Comparison of ENCODE assay signal across 1 cellular context in genomic region chr11:120335928-120336640, GRCh38.
TF ChIP-seq lines count a peak whose summit lies in the region.

ARHGEF12 (plus strand) TSS chr11:120336413; CDS start chr11:120337244, 831 bp downstream.

TF ChIP-seq in H1, 55 proteins besides CTCF, POLR2A, EP300 and RAD21:
- TF ChIP-seq ZNF274 (IDR thresholded peaks at IDR 0.05; ENCODE audit: borderline replicate concordance, extremely low read depth, low read length) = no peak
- TF ChIP-seq SIN3A (conservative IDR thresholded peaks at IDR 0.05 in 1 of 2, IDR thresholded peaks at IDR 0.05 in 1 of 2; ENCODE audit: low read depth in 1 of 2, low read length in 2 of 2) = peak; percentile 54 to 90; a peak in 2 of 4 replicates
- peak; percentile 81; the same call in 1 of the 2 replicates for TF ChIP-seq GABPA (IDR thresholded peaks at IDR 0.05; ENCODE audit: borderline replicate concordance, insufficient read depth, low read length)
- no peak for TF ChIP-seq CBX5 (IDR thresholded peaks at IDR 0.05; ENCODE audit: low read depth, low read length)
- TF ChIP-seq EGR1 (IDR thresholded peaks at IDR 0.05; ENCODE audit: borderline replicate concordance, low read depth, low read length) = peak; percentile 84
- no peak for TF ChIP-seq BRCA1 (IDR thresholded peaks at IDR 0.05; ENCODE audit: low read depth, low read length)
- TF ChIP-seq TAF7 (optimal IDR thresholded peaks at IDR 0.05; ENCODE audit: borderline replicate concordance, low read depth, low read length) = no peak
- 0 out of 2 replicates have a peak, but pooled peaks have one; percentile 54 for TF ChIP-seq SP1 (IDR thresholded peaks at IDR 0.05; ENCODE audit: low read depth, low read length)
- 0 out of 2 replicates have a peak, but pooled peaks have one; percentile 64 for TF ChIP-seq TCF12 (IDR thresholded peaks at IDR 0.05; ENCODE audit: low read depth, low read length)
- TF ChIP-seq GTF2F1 (IDR thresholded peaks at IDR 0.05; ENCODE audit: borderline replicate concordance, low read depth, low read length) = no peak
- TF ChIP-seq E2F6 (IDR thresholded peaks at IDR 0.05) = no peak
- peak; percentile 76 for TF ChIP-seq KDM4A (IDR thresholded peaks at IDR 0.05; ENCODE audit: low read depth, low read length, severe bottlenecking)
- no peak for TF ChIP-seq NRF1 (IDR thresholded peaks at IDR 0.05; ENCODE audit: low read depth, low read length)
- peak; percentile 70; the same call in 1 of the 2 replicates for TF ChIP-seq PHF8 (conservative IDR thresholded peaks at IDR 0.05; ENCODE audit: low read depth, low read length)
- no peak for TF ChIP-seq MAFK (IDR thresholded peaks at IDR 0.05; ENCODE audit: low read depth, low read length)
- no peak for TF ChIP-seq HDAC6 (IDR thresholded peaks at IDR 0.05; ENCODE audit: low read depth, low read length)
- 0 out of 2 replicates have a peak, but pooled peaks have one; percentile 22 for TF ChIP-seq TEAD4 (IDR thresholded peaks at IDR 0.05; ENCODE audit: low read depth, low read length)
- peak; percentile 55; the same call in 1 of the 2 replicates for TF ChIP-seq CREB1 (IDR thresholded peaks at IDR 0.05)
- TF ChIP-seq SAP30 (IDR thresholded peaks at IDR 0.05; ENCODE audit: insufficient read depth, insufficient replicate concordance, low read length) = no peak
- peak; percentile 65 for TF ChIP-seq TAF1 (IDR thresholded peaks at IDR 0.05; ENCODE audit: low read depth, low read length)
- peak; percentile 72 for TF ChIP-seq RBBP5 (IDR thresholded peaks at IDR 0.05; ENCODE audit: borderline replicate concordance, low read depth, low read length)
- no peak for TF ChIP-seq USF2 (IDR thresholded peaks at IDR 0.05; ENCODE audit: low read length)
- peak; percentile 64 for TF ChIP-seq TBP (IDR thresholded peaks at IDR 0.05; ENCODE audit: low read depth, low read length)
- TF ChIP-seq, protein P1, sequence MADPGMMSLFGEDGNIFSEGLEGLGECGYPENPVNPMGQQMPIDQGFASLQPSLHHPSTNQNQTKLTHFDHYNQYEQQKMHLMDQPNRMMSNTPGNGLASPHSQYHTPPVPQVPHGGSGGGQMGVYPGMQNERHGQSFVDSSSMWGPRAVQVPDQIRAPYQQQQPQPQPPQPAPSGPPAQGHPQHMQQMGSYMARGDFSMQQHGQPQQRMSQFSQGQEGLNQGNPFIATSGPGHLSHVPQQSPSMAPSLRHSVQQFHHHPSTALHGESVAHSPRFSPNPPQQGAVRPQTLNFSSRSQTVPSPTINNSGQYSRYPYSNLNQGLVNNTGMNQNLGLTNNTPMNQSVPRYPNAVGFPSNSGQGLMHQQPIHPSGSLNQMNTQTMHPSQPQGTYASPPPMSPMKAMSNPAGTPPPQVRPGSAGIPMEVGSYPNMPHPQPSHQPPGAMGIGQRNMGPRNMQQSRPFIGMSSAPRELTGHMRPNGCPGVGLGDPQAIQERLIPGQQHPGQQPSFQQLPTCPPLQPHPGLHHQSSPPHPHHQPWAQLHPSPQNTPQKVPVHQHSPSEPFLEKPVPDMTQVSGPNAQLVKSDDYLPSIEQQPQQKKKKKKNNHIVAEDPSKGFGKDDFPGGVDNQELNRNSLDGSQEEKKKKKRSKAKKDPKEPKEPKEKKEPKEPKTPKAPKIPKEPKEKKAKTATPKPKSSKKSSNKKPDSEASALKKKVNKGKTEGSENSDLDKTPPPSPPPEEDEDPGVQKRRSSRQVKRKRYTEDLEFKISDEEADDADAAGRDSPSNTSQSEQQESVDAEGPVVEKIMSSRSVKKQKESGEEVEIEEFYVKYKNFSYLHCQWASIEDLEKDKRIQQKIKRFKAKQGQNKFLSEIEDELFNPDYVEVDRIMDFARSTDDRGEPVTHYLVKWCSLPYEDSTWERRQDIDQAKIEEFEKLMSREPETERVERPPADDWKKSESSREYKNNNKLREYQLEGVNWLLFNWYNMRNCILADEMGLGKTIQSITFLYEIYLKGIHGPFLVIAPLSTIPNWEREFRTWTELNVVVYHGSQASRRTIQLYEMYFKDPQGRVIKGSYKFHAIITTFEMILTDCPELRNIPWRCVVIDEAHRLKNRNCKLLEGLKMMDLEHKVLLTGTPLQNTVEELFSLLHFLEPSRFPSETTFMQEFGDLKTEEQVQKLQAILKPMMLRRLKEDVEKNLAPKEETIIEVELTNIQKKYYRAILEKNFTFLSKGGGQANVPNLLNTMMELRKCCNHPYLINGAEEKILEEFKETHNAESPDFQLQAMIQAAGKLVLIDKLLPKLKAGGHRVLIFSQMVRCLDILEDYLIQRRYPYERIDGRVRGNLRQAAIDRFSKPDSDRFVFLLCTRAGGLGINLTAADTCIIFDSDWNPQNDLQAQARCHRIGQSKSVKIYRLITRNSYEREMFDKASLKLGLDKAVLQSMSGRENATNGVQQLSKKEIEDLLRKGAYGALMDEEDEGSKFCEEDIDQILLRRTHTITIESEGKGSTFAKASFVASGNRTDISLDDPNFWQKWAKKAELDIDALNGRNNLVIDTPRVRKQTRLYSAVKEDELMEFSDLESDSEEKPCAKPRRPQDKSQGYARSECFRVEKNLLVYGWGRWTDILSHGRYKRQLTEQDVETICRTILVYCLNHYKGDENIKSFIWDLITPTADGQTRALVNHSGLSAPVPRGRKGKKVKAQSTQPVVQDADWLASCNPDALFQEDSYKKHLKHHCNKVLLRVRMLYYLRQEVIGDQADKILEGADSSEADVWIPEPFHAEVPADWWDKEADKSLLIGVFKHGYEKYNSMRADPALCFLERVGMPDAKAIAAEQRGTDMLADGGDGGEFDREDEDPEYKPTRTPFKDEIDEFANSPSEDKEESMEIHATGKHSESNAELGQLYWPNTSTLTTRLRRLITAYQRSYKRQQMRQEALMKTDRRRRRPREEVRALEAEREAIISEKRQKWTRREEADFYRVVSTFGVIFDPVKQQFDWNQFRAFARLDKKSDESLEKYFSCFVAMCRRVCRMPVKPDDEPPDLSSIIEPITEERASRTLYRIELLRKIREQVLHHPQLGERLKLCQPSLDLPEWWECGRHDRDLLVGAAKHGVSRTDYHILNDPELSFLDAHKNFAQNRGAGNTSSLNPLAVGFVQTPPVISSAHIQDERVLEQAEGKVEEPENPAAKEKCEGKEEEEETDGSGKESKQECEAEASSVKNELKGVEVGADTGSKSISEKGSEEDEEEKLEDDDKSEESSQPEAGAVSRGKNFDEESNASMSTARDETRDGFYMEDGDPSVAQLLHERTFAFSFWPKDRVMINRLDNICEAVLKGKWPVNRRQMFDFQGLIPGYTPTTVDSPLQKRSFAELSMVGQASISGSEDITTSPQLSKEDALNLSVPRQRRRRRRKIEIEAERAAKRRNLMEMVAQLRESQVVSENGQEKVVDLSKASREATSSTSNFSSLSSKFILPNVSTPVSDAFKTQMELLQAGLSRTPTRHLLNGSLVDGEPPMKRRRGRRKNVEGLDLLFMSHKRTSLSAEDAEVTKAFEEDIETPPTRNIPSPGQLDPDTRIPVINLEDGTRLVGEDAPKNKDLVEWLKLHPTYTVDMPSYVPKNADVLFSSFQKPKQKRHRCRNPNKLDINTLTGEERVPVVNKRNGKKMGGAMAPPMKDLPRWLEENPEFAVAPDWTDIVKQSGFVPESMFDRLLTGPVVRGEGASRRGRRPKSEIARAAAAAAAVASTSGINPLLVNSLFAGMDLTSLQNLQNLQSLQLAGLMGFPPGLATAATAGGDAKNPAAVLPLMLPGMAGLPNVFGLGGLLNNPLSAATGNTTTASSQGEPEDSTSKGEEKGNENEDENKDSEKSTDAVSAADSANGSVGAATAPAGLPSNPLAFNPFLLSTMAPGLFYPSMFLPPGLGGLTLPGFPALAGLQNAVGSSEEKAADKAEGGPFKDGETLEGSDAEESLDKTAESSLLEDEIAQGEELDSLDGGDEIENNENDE (IDR thresholded peaks at IDR 0.05; ENCODE audit: insufficient replicate concordance, low read length) = no peak
- no peak for TF ChIP-seq ATF2 (IDR thresholded peaks at IDR 0.05; ENCODE audit: low read length)
- no peak for TF ChIP-seq HDAC2 (IDR thresholded peaks at IDR 0.05; ENCODE audit: borderline replicate concordance in 1 of 2, low read depth in 2 of 2, low read length in 2 of 2)
- TF ChIP-seq RXRA (IDR thresholded peaks at IDR 0.05; ENCODE audit: insufficient read depth, low read depth, low read length) = no peak
- no peak for TF ChIP-seq BACH1 (IDR thresholded peaks at IDR 0.05; ENCODE audit: low read length)
- no peak for TF ChIP-seq POLR2AphosphoS5 (IDR thresholded peaks at IDR 0.05; ENCODE audit: low read depth, low read length)
- peak; percentile 97 for TF ChIP-seq CHD2 (IDR thresholded peaks at IDR 0.05; ENCODE audit: low read length)
- TF ChIP-seq BCL11A (IDR thresholded peaks at IDR 0.05; ENCODE audit: low read depth in 2 of 2, low read length in 2 of 2) = peak in 1 of 2 experiments; percentile 27
- no peak for TF ChIP-seq SP2 (IDR thresholded peaks at IDR 0.05; ENCODE audit: low read length)
- TF ChIP-seq, protein P2, sequence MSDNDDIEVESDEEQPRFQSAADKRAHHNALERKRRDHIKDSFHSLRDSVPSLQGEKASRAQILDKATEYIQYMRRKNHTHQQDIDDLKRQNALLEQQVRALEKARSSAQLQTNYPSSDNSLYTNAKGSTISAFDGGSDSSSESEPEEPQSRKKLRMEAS (IDR thresholded peaks at IDR 0.05) = peak; percentile 36; the same call in 1 of the 2 replicates
- TF ChIP-seq CBX8 (IDR thresholded peaks at IDR 0.05; ENCODE audit: borderline replicate concordance, low read depth, low read length) = no peak
- peak; percentile 64; the same call in 1 of the 2 replicates for TF ChIP-seq JUND (IDR thresholded peaks at IDR 0.05; ENCODE audit: low read length)
- TF ChIP-seq RNF2 (IDR thresholded peaks at IDR 0.05; ENCODE audit: borderline replicate concordance, low read depth, low read length, missing control alignments, poor library complexity, severe bottlenecking) = no peak
- TF ChIP-seq FOSL1 (IDR thresholded peaks at IDR 0.05; ENCODE audit: insufficient read depth, low read depth, low read length) = no peak
- TF ChIP-seq RFX5 (IDR thresholded peaks at IDR 0.05; ENCODE audit: borderline replicate concordance, low read depth, low read length) = no peak
- no peak for TF ChIP-seq NANOG (IDR thresholded peaks at IDR 0.05; ENCODE audit: insufficient read depth, low read depth, low read length, poor library complexity, severe bottlenecking)
- TF ChIP-seq POU5F1 (IDR thresholded peaks at IDR 0.05; ENCODE audit: low read depth, low read length) = no peak
- TF ChIP-seq SRF (IDR thresholded peaks at IDR 0.05; ENCODE audit: low read depth, low read length) = no peak
- no peak for TF ChIP-seq JUN (IDR thresholded peaks at IDR 0.05; ENCODE audit: low read depth, low read length)
- no peak for TF ChIP-seq CHD1 (IDR thresholded peaks at IDR 0.05; ENCODE audit: low read depth, low read length)
- TF ChIP-seq YY1 (IDR thresholded peaks at IDR 0.05; ENCODE audit: low read depth, low read length) = peak; percentile 55; the same call in 1 of the 2 replicates
- TF ChIP-seq KDM1A (IDR thresholded peaks at IDR 0.05; ENCODE audit: borderline replicate concordance, low read length) = no peak
- no peak for TF ChIP-seq EZH2 (IDR thresholded peaks at IDR 0.05; ENCODE audit: low read depth, low read length, severe bottlenecking)
- no peak; the same call in 1 of the 2 replicates for TF ChIP-seq SP4 (IDR thresholded peaks at IDR 0.05; ENCODE audit: low read length)
- no peak for TF ChIP-seq SIX5 (IDR thresholded peaks at IDR 0.05; ENCODE audit: low read depth, low read length)
- TF ChIP-seq, protein P3, sequence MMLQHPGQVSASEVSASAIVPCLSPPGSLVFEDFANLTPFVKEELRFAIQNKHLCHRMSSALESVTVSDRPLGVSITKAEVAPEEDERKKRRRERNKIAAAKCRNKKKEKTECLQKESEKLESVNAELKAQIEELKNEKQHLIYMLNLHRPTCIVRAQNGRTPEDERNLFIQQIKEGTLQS (IDR thresholded peaks at IDR 0.05; ENCODE audit: insufficient read depth, low read depth, low read length) = no peak
- no peak for TF ChIP-seq KDM5A (IDR thresholded peaks at IDR 0.05; ENCODE audit: low read length)
- no peak for TF ChIP-seq CEBPB (IDR thresholded peaks at IDR 0.05; ENCODE audit: low read depth, low read length)
- no peak for TF ChIP-seq SIRT6 (IDR thresholded peaks at IDR 0.05; ENCODE audit: low read length)
- peak; percentile 78 for TF ChIP-seq ASH2L (IDR thresholded peaks at IDR 0.05; ENCODE audit: low read length)
- TF ChIP-seq CTBP2 (IDR thresholded peaks at IDR 0.05; ENCODE audit: borderline replicate concordance, insufficient read depth, insufficient read length, low read length) = peak; percentile 61
- no peak for TF ChIP-seq SUZ12 (IDR thresholded peaks at IDR 0.05; ENCODE audit: low read length)
